9 cellular contexts compared by ENCODE assay signal in the genomic region with DNA sequence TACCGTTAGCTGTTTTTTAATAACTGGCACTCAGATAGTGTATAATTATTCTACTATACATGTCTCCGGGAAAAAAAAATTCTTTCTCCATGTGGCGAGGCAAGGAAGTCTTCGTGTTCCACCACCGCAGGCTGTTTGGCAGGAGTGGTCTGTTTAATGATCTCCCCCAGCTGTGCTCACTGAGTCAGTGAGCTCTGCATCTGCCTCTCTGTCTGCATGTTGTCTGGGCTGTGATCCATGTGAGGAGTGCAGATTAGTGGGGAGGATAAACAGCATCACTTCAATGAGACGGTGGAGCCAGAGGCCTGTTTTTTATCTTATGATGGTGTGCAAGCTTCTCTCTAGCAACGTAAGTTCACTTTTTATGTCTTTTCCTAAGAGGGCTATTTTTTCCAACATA.
DNase-seq lines count a peak whose midpoint lies in the region; ATAC-seq and TF ChIP-seq lines count a peak whose summit lies in the region.
"Had no signal": no experiment of that assay in that cellular context is flagged by ENCODE, and none has a peak within 500 bp of the region (broad histone marks: within the 10 kb centered on the region; RNA-seq: fewer than 3 reads in every experiment).

No MANE protein-coding gene starts in this region.

- H3K27me3 ChIP-seq in muscle layer of colon (ENCODE audit: control insufficient read depth in 1 of 2, insufficient read depth in 2 of 2, low read length in 2 of 2) = no peaks in the 10 kb centered on the region

- no peak overlapping the region for H3K4me3 Mint-ChIP-seq in type B pancreatic cell
- H3K4me3 Mint-ChIP-seq: activated naive CD4-positive, alpha-beta T cell treated with anti-CD3 and anti-CD28 coated beads, Interleukin-2, amount 50 U/mL, for 24 hours had no signal

- H3K36me3 Mint-ChIP-seq in type B pancreatic cell = peaks cover 22% of the 10 kb centered on the region
- H3K36me3 Mint-ChIP-seq: activated naive CD4-positive, alpha-beta T cell treated with anti-CD3 and anti-CD28 coated beads, Interleukin-2, amount 50 U/mL, for 24 hours had no signal

- no peaks in the 10 kb centered on the region for H3K9me3 Mint-ChIP-seq in type B pancreatic cell
- H3K9me3 Mint-ChIP-seq: activated naive CD4-positive, alpha-beta T cell treated with anti-CD3 and anti-CD28 coated beads, Interleukin-2, amount 50 U/mL, for 24 hours had no signal

- peaks cover 22% of the 10 kb centered on the region for H3K4me1 Mint-ChIP-seq in type B pancreatic cell (ENCODE audit: unreplicated experiment)
- H3K4me1 Mint-ChIP-seq: activated naive CD4-positive, alpha-beta T cell treated with anti-CD3 and anti-CD28 coated beads, Interleukin-2, amount 50 U/mL, for 24 hours had no signal

- H3K36me3 ChIP-seq in muscle layer of colon (ENCODE audit: insufficient read depth, low read length) = no peaks in the 10 kb centered on the region

- peak overlapping the region; percentile 8 for H3K27ac ChIP-seq in muscle layer of colon (ENCODE audit: low read depth, low read length)

- no peak overlapping the region for H3K4me3 ChIP-seq in muscle layer of colon (ENCODE audit: low read depth in 1 of 2, low read length in 2 of 2)

- ATAC-seq in GM18870 (IDR thresholded peaks at IDR 0.05; ENCODE audit: unreplicated experiment) = no peak

- no peak for TF ChIP-seq CTCF in type B pancreatic cell (conservative IDR thresholded peaks at IDR 0.05)

- H3K9ac ChIP-seq in muscle layer of colon (ENCODE audit: low read length) = no peak overlapping the region

- peaks cover 50% of the 10 kb centered on the region for H3K4me1 ChIP-seq in muscle layer of colon (ENCODE audit: insufficient read depth, low read length)

- H3K9me3 ChIP-seq in muscle layer of colon (ENCODE audit: low read length) = no peaks in the 10 kb centered on the region

- no peaks in the 10 kb centered on the region for H3K27me3 Mint-ChIP-seq in type B pancreatic cell

- H3K27ac Mint-ChIP-seq in type B pancreatic cell = no peak overlapping the region
- H3K27ac Mint-ChIP-seq: activated naive CD4-positive, alpha-beta T cell treated with anti-CD3 and anti-CD28 coated beads, Interleukin-2, amount 50 U/mL, for 24 hours had no signal

- peak; percentile 97 for DNase-seq in AG08395 (ENCODE audit: low spot score)
- peak; percentile 7 for DNase-seq in NCI-H2227 (lab: John Stamatoyannopoulos, UW; ENCODE audit: unreplicated experiment)
- peak; percentile 97 for DNase-seq in fibroblast of gingiva (ENCODE audit: low read depth)
- no peak for DNase-seq in activated naive CD4-positive, alpha-beta T cell treated with anti-CD3 and anti-CD28 coated beads, Interleukin-2, amount 50 U/mL, for 16 hours
- no peak for DNase-seq in type B pancreatic cell (ENCODE audit: extremely low spot score, unreplicated experiment)
- DNase-seq in stimulated activated CD4-positive, alpha-beta T cell treated with anti-CD3 and anti-CD28 coated beads, Interleukin-2, amount 100 ng/mL, for 24 hours = no peak

Comparison
In these comparisons a context has a peak if more than half of its experiments do, and no peak if none do; other contexts are left out.
1. DNase-seq: peak in AG08395 (single experiment), NCI-H2227 (single experiment) and fibroblast of gingiva (single experiment); none in activated naive CD4-positive, alpha-beta T cell treated with anti-CD3 and anti-CD28 coated beads, Interleukin-2, amount 50 U/mL, for 16 hours (single experiment), type B pancreatic cell (single experiment) and stimulated activated CD4-positive, alpha-beta T cell treated with anti-CD3 and anti-CD28 coated beads, Interleukin-2, amount 100 ng/mL, for 24 hours (0 of 2).